8 cellular contexts compared by ENCODE assay signal in genomic region chr19:1130801-1131717, GRCh38. TPM values are rescaled to one million over a fixed set of nuclear protein-coding genes. Genes with fewer than 3 reads are reported as not detected.
DNase-seq lines count a peak whose midpoint lies in the region; ATAC-seq and TF ChIP-seq lines count a peak whose summit lies in the region.

No MANE protein-coding gene starts in this region.

- peak overlapping the region; percentile 33 to 62; a peak in 3 of 4 replicates for H3K4me3 ChIP-seq in DND-41 (ENCODE audit: low read depth in 1 of 2, low read length in 2 of 2)
- H3K4me3 ChIP-seq in RWPE2 (ENCODE audit: severe bottlenecking), result peak overlapping the region; percentile 42
- peak overlapping the region; percentile 57 to 60 for H3K4me3 ChIP-seq in uterus

- peak overlapping the region; percentile 82; the same call in 1 of the 2 replicates for H2AFZ ChIP-seq in DND-41 (ENCODE audit: low read depth, low read length)

- peak overlapping the region; percentile 86 for H3K4me2 ChIP-seq in DND-41 (ENCODE audit: insufficient read depth, low read length)

- H3K79me2 ChIP-seq in DND-41 (ENCODE audit: insufficient read depth, low read length), result peaks cover 28% of the 10 kb centered on the region

- H3K27me3 ChIP-seq in DND-41 (ENCODE audit: insufficient read depth, low read length, poor library complexity) (no peaks in the 10 kb centered on the region), RWPE2 (ENCODE audit: insufficient read depth, poor library complexity, severe bottlenecking) (no peaks in the 10 kb centered on the region), uterus (no peaks in the 10 kb centered on the region)

- ATAC-seq in DND-41 (ENCODE audit: insufficient read depth, low read depth) (no peak), RWPE2 (ENCODE audit: low read depth) (no peak; the same call in 2 of the 3 replicates)

- no peaks in the 10 kb centered on the region; the same call in none of the 2 replicates for H4K20me1 ChIP-seq in DND-41 (ENCODE audit: insufficient read depth, low read length)

- H3K27ac ChIP-seq in DND-41 (ENCODE audit: low read length) (peak overlapping the region; percentile 80), RWPE2 (ENCODE audit: poor library complexity, severe bottlenecking) (peak overlapping the region; percentile 79), uterus (peak overlapping the region; percentile 87 to 90)

- intact Hi-C loops in uterus (cut with DNase I; ENCODE audit: low total_unique reads), result no loop called here

- DNase-seq in DND-41 (no peak), RWPE2 (ENCODE audit: low spot score) (no peak), myocyte (ENCODE audit: low read depth) (peak; percentile 19), uterus (peak in 1 of 2 donors; percentile 26), middle frontal gyrus (ENCODE audit: extremely low spot score, low spot score) (no peak), NCI-H1417 (lab: John Stamatoyannopoulos, UW) (no peak), LoVo (ENCODE audit: low spot score) (no peak)
- peak; percentile 42 for DNase-seq in central memory CD4-positive, alpha-beta T cell

- H3K36me3 ChIP-seq in DND-41 (ENCODE audit: insufficient read depth, low read length) (peaks cover 15% of the 10 kb centered on the region), RWPE2 (ENCODE audit: low read depth) (peaks cover 46% of the 10 kb centered on the region), uterus (no peaks in the 10 kb centered on the region)

- peak overlapping the region; percentile 71 for H3K9ac ChIP-seq in DND-41 (ENCODE audit: low read depth, low read length)

- H3K9me3 ChIP-seq in DND-41 (ENCODE audit: insufficient read depth, low read length, severe bottlenecking) (no peaks in the 10 kb centered on the region), RWPE2 (ENCODE audit: severe bottlenecking) (no peaks in the 10 kb centered on the region), uterus (no peaks in the 10 kb centered on the region)

- TF ChIP-seq CTCF in DND-41 (IDR thresholded peaks at IDR 0.05; ENCODE audit: borderline replicate concordance, extremely low read depth, low read length, poor library complexity, severe bottlenecking), result no peak
- TF ChIP-seq CTCF in RWPE2 (IDR thresholded peaks at IDR 0.05; ENCODE audit: poor library complexity, severe bottlenecking), result no peak
- no peak for TF ChIP-seq CTCF in uterus (IDR thresholded peaks at IDR 0.05)

- TF ChIP-seq POLR2A in uterus (IDR thresholded peaks at IDR 0.05), result no peak

- peaks cover 25% of the 10 kb centered on the region for H3K4me1 ChIP-seq in DND-41 (ENCODE audit: insufficient read depth, low read length)
- peaks cover 6% of the 10 kb centered on the region for H3K4me1 ChIP-seq in RWPE2 (ENCODE audit: insufficient read depth, poor library complexity, severe bottlenecking)
- H3K4me1 ChIP-seq in uterus, result peaks cover 0 to 23% of the 10 kb centered on the region in 2 donors

RNA-seq across cellular contexts. Expression of gene GPX4, which starts 27.3 kb away (rescaled TPM):
- 475 and 493 TPM in 2 replicates for total RNA-seq in myocyte
- polyA plus RNA-seq in myocyte (2012), result 625 TPM
- total RNA-seq in uterus, result 100 to 1,000 TPM in 3 of 4 donors, 10 to 100 TPM in 1; 68.2 to 357 (median 163) TPM

RNA-seq across cellular contexts. Expression of gene POLR2E, which starts 35.9 kb away (rescaled TPM):
- total RNA-seq in myocyte (213 and 240 TPM in 2 replicates), uterus (100 to 1,000 TPM in 1 of 4 donors, 10 to 100 TPM in 3; 13.6 to 112 (median 59.8) TPM)
- 213 TPM for polyA plus RNA-seq in myocyte (2012)

RNA-seq across cellular contexts. Expression of gene SBNO2, which starts 43.0 kb away (rescaled TPM):
- total RNA-seq in myocyte (23.3 and 25.0 TPM in 2 replicates), uterus (100 to 1,000 TPM in 1 of 4 donors, 10 to 100 TPM in 1, 1 to 10 TPM in 2; 4.4 to 107 (median 10.7) TPM)
- polyA plus RNA-seq in myocyte (2012), result 22.5 TPM

Comparison
In these comparisons a context has a peak if more than half of its experiments do, and no peak if none do; other contexts are left out.
1. DNase-seq: peak in central memory CD4-positive, alpha-beta T cell (single experiment) and myocyte (single experiment); none in DND-41 (single experiment), RWPE2 (single experiment), middle frontal gyrus (single experiment), NCI-H1417 (0 of 3) and LoVo (single experiment).
2. Peak in every context shown above with its lines, with median percentiles within 50 percentile points of each other: H3K27ac ChIP-seq and H3K4me3 ChIP-seq.